Comparison of ENCODE assay signal across 13 cellular contexts in genomic region chr17:38743556-38744171, GRCh38. TPM values are rescaled to one million over a fixed set of nuclear protein-coding genes. Genes with fewer than 3 reads are reported as not detected.
A peak's percentile ranks its signal among the peaks of the same experiment; 100 is the strongest.
DNase-seq lines count a peak whose midpoint lies in the region; ATAC-seq and TF ChIP-seq lines count a peak whose summit lies in the region.
"Had no signal": no experiment of that assay in that cellular context is flagged by ENCODE, and none has a peak within 500 bp of the region (broad histone marks: within the 10 kb centered on the region; RNA-seq: fewer than 3 reads in every experiment).

No MANE protein-coding gene starts in this region.

- H3K27me3 Mint-ChIP-seq in H9 (ENCODE audit: low read depth) = no peaks in the 10 kb centered on the region; the same call in none of the 2 replicates

- peaks cover 62% of the 10 kb centered on the region for H3K79me2 ChIP-seq in H9 (ENCODE audit: insufficient read depth, low read length)

- H3K9me3 ChIP-seq in H9 (ENCODE audit: control insufficient read depth, low read depth, low read length) = no peaks in the 10 kb centered on the region
- H3K9me3 ChIP-seq: Peyer's patch, vagina had no signal

- no peak overlapping the region for H3K56ac ChIP-seq in H9 (ENCODE audit: insufficient read length, low read depth, low read length)

- H3K18ac ChIP-seq in H9 (ENCODE audit: insufficient read length, low read depth, low read length) = no peak overlapping the region

- no CpG with 5 or more reads among the region's 4 CpGs for WGBS in H9 (ENCODE audit: extremely low coverage, insufficient read length, low lambda C conversion rate)

- no peak overlapping the region for H2BK20ac ChIP-seq in H9 (ENCODE audit: low read depth, low read length, poor library complexity, severe bottlenecking)

- peaks cover 18% of the 10 kb centered on the region for H3K23me2 ChIP-seq in H9 (ENCODE audit: insufficient read length, low read depth, low read length, poor library complexity, severe bottlenecking)

- H4K8ac ChIP-seq in H9 (replicated peaks; ENCODE audit: insufficient read length, low read depth, low read length) = no peak overlapping the region

- H3T11ph ChIP-seq in H9 (ENCODE audit: low read length) = no peak overlapping the region

- H3K4me2 ChIP-seq in H9 (ENCODE audit: insufficient read depth, insufficient read length, low read length) = no peak overlapping the region

- peaks cover 19 to 35% (median 34%) of the 10 kb centered on the region in 3 experiments for H3K36me3 Mint-ChIP-seq in H9 (ENCODE audit: insufficient read depth in 1 of 3, low read depth in 3 of 3)

- H2BK120ac ChIP-seq in H9 (ENCODE audit: low read depth, low read length, poor library complexity, severe bottlenecking) = no peak overlapping the region

- H3K27ac ChIP-seq in 22Rv1 = peak overlapping the region; percentile 99
- H3K27ac ChIP-seq in H9 (ENCODE audit: insufficient read length, low read depth, low read length) = no peak overlapping the region

- no peak overlapping the region for H3K4ac ChIP-seq in H9 (ENCODE audit: low read depth, low read length)

- peak overlapping the region; percentile 46 to 92 (median 53); a peak in 6 of 7 replicates for H3K27ac Mint-ChIP-seq in H9
- H3K27ac Mint-ChIP-seq: effector memory CD8-positive, alpha-beta T cell had no signal

- no peak overlapping the region for H3K9ac ChIP-seq in H9 (ENCODE audit: extremely low read depth, insufficient read length, low read length)

- H3K4me3 Mint-ChIP-seq in H9 = peak overlapping the region; percentile 39 to 59
- H3K4me3 Mint-ChIP-seq: effector memory CD8-positive, alpha-beta T cell had no signal

- TF ChIP-seq CTCF in 22Rv1 (IDR thresholded peaks at IDR 0.05) (no peak), H9 (conservative IDR thresholded peaks at IDR 0.05) (no peak), GM13976 (IDR thresholded peaks at IDR 0.05; ENCODE audit: borderline replicate concordance, control extremely low read depth, extremely low read depth, insufficient read depth, missing control alignments) (no peak)

- no peaks in the 10 kb centered on the region for H4K20me1 ChIP-seq in H9 (ENCODE audit: control insufficient read depth, insufficient read depth, insufficient read length)

- DNase-seq in H9 (peak; percentile 51), NCI-H774 (lab: John Stamatoyannopoulos, UW) (peak; percentile 89), iPS-NIHi7 (ENCODE audit: extremely low spot score) (peak; percentile 56), GM13976 (ENCODE audit: low spot score) (no peak)
- DNase-seq: anterior cingulate cortex; effector memory CD8-positive, alpha-beta T cell; midbrain had no signal

- no peak overlapping the region for H2AK5ac ChIP-seq in H9 (ENCODE audit: insufficient read length, low read length)

- H2BK5ac ChIP-seq in H9 (ENCODE audit: insufficient read length, low read length) = no peak overlapping the region

- no peaks in the 10 kb centered on the region; a peak in 1 of 5 replicates for H3K9me3 Mint-ChIP-seq in H9
- H3K9me3 Mint-ChIP-seq: effector memory CD8-positive, alpha-beta T cell had no signal

- H3K23ac ChIP-seq in H9 (ENCODE audit: insufficient read length, low read depth, low read length) = no peak overlapping the region

- H3K27me3 ChIP-seq in H9 (ENCODE audit: insufficient read depth, low read length) = no peaks in the 10 kb centered on the region
- H3K27me3 ChIP-seq: Peyer's patch, vagina had no signal

- peak overlapping the region; percentile 31 for H3K14ac ChIP-seq in H9 (ENCODE audit: insufficient read depth, low read length)

- peaks cover 46 to 61% of the 10 kb centered on the region in 2 experiments for H3K4me1 Mint-ChIP-seq in H9

- H3K4me1 ChIP-seq in H9 (ENCODE audit: insufficient read depth, low read length) = peaks cover 5% of the 10 kb centered on the region; the same call in 1 of the 2 replicates

- no peak for ATAC-seq in GM21529 (IDR thresholded peaks at IDR 0.05; ENCODE audit: unreplicated experiment)
- ATAC-seq in HG03039 (IDR thresholded peaks at IDR 0.05; ENCODE audit: unreplicated experiment) = no peak
- ATAC-seq in GM18870 (IDR thresholded peaks at IDR 0.05; ENCODE audit: unreplicated experiment) = no peak
- ATAC-seq: effector memory CD8-positive, alpha-beta T cell had no signal

- in situ Hi-C loops in GM13976 (cut with MboI; ENCODE audit: low sequenced_read_pairs, unreplicated experiment) = loop anchor here (5.0 kb wide), 1 partner anchor 66 kb away; no protein-coding TSS in a partner anchor

- H2BK12ac ChIP-seq in H9 (ENCODE audit: insufficient read length, low read depth, low read length) = no peak overlapping the region

- H3K79me1 ChIP-seq in H9 (ENCODE audit: insufficient read depth, low read depth, low read length, poor library complexity, severe bottlenecking) = peaks cover 13% of the 10 kb centered on the region

- H2AFZ ChIP-seq in H9 (ENCODE audit: low read length) = no peak overlapping the region

- H4K91ac ChIP-seq in H9 (ENCODE audit: insufficient read length, low read depth, low read length) = no peak overlapping the region

- H4K5ac ChIP-seq in H9 (ENCODE audit: insufficient read length, low read depth, low read length) = no peak overlapping the region

- H2BK15ac ChIP-seq in H9 (ENCODE audit: low read depth, low read length) = no peak overlapping the region

RNA-seq across cellular contexts. Expression of gene PCGF2, which starts 4.5 kb away (rescaled TPM):
- 106 and 116 TPM in 2 replicates for total RNA-seq in H9 (2021)

RNA-seq across cellular contexts. Expression of gene PSMB3, which starts 8.9 kb away (rescaled TPM):
- 242 and 252 TPM in 2 replicates for total RNA-seq in H9 (2021)

RNA-seq across cellular contexts. Expression of gene CISD3, which starts 13.5 kb away (rescaled TPM):
- total RNA-seq in H9 (2021) = 10.7 and 11.2 TPM in 2 replicates

RNA-seq across cellular contexts. Expression of gene MLLT6, which starts 38.6 kb away (rescaled TPM):
- 25.1 and 26.4 TPM in 2 replicates for total RNA-seq in H9 (2021)

RNA-seq across cellular contexts. Expression of gene PIP4K2B, which starts 55.7 kb away (rescaled TPM):
- 61.9 and 62.9 TPM in 2 replicates for total RNA-seq in H9 (2021)
